11 cellular contexts compared by ENCODE assay signal in the genomic region with DNA sequence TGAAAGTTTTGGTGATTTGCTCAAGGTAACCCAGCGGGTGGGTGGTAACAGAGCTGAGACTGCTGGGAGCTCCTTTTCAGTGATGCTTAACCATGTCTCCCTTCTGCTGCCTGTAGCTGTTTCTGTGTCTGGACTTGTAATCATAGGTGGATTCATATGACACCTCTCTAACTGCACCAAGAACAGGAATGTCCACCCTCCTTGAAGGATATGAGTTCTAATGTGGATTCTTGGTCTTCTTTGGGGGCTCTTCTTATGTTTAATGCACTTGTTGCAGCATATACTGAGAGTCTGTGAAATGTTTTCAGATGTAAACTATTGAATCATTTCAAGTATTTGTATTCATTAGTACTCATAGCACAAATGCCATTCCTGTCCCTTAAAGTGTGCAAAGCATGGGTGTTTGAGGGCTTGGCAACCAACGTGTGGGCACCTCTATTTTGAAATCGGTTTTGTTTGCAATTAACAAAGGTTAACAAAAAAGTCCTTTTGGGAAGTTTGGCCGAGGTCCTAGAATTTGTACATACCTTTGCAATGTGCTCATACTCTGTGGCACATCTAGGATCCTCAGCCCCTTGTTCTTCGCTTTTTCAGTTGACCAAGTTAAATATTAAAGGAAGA.
DNase-seq lines count a peak whose midpoint lies in the region; ATAC-seq and TF ChIP-seq lines count a peak whose summit lies in the region.
"Had no signal": no experiment of that assay in that cellular context is flagged by ENCODE, and none has a peak within 500 bp of the region (broad histone marks: within the 10 kb centered on the region; RNA-seq: fewer than 3 reads in every experiment).

No MANE protein-coding gene starts in this region.

- ATAC-seq in SK-N-SH treated with all-trans-retinoic acid at 6 μM for 48 hours = peak; percentile 82
- ATAC-seq in HG02610 (IDR thresholded peaks at IDR 0.05; ENCODE audit: unreplicated experiment) = no peak
- no peak for ATAC-seq in HG03432 (IDR thresholded peaks at IDR 0.05; ENCODE audit: unreplicated experiment)

- DNase-seq in HCEC 1CT (peak; percentile 16), fibroblast of peridontal ligament (ENCODE audit: extremely low read depth) (peak; percentile 53), progenitor cell of endocrine pancreas (ENCODE audit: low spot score, unreplicated experiment) (no peak), NOMO-1 treated with DMSO at 0.1 percent for 48 hours (lab: John Stamatoyannopoulos, UW; ENCODE audit: unreplicated experiment) (no peak), NCI-H1048 (lab: John Stamatoyannopoulos, UW) (no peak)
- DNase-seq: activated CD4-positive, alpha-beta T cell treated with anti-CD3 and anti-CD28 coated beads, Interleukin-2, amount 50 U/mL, for 48 hours; NCI-H69 had no signal

- peaks cover 37% of the 10 kb centered on the region for H3K4me1 Mint-ChIP-seq in progenitor cell of endocrine pancreas (ENCODE audit: low read depth)
- H3K4me1 Mint-ChIP-seq: activated naive CD4-positive, alpha-beta T cell treated with anti-CD3 and anti-CD28 coated beads, Interleukin-2, amount 50 U/mL, for 24 hours had no signal

- H3K9me3 Mint-ChIP-seq in progenitor cell of endocrine pancreas (ENCODE audit: low read depth) = peaks cover 6% of the 10 kb centered on the region
- H3K9me3 Mint-ChIP-seq: activated naive CD4-positive, alpha-beta T cell treated with anti-CD3 and anti-CD28 coated beads, Interleukin-2, amount 50 U/mL, for 24 hours had no signal

- no peak for TF ChIP-seq CTCF in progenitor cell of endocrine pancreas (IDR thresholded peaks at IDR 0.05; ENCODE audit: unreplicated experiment)

- peak overlapping the region; percentile 84 for H3K27ac Mint-ChIP-seq in progenitor cell of endocrine pancreas
- H3K27ac Mint-ChIP-seq: activated naive CD4-positive, alpha-beta T cell treated with anti-CD3 and anti-CD28 coated beads, Interleukin-2, amount 50 U/mL, for 24 hours had no signal

- peaks cover 15% of the 10 kb centered on the region for H3K36me3 Mint-ChIP-seq in progenitor cell of endocrine pancreas (ENCODE audit: insufficient read depth)
- H3K36me3 Mint-ChIP-seq: activated naive CD4-positive, alpha-beta T cell treated with anti-CD3 and anti-CD28 coated beads, Interleukin-2, amount 50 U/mL, for 24 hours had no signal

- H3K4me3 Mint-ChIP-seq in progenitor cell of endocrine pancreas (ENCODE audit: low read depth) = no peak overlapping the region
- H3K4me3 Mint-ChIP-seq: activated naive CD4-positive, alpha-beta T cell treated with anti-CD3 and anti-CD28 coated beads, Interleukin-2, amount 50 U/mL, for 24 hours had no signal

- no peaks in the 10 kb centered on the region for H3K27me3 Mint-ChIP-seq in progenitor cell of endocrine pancreas
- H3K27me3 Mint-ChIP-seq: activated naive CD4-positive, alpha-beta T cell treated with anti-CD3 and anti-CD28 coated beads, Interleukin-2, amount 50 U/mL, for 24 hours had no signal

TF ChIP-seq in SK-N-SH treated with all-trans-retinoic acid at 6 μM for 48 hours, 23 proteins besides CTCF, POLR2A, EP300 and RAD21 (continues in another document):
- no peak for TF ChIP-seq ZFP3 (CRISPR knock-in tag; IDR thresholded peaks at IDR 0.05)
- TF ChIP-seq ISL1 (CRISPR knock-in tag; IDR thresholded peaks at IDR 0.05) = no peak
- TF ChIP-seq, protein P1, sequence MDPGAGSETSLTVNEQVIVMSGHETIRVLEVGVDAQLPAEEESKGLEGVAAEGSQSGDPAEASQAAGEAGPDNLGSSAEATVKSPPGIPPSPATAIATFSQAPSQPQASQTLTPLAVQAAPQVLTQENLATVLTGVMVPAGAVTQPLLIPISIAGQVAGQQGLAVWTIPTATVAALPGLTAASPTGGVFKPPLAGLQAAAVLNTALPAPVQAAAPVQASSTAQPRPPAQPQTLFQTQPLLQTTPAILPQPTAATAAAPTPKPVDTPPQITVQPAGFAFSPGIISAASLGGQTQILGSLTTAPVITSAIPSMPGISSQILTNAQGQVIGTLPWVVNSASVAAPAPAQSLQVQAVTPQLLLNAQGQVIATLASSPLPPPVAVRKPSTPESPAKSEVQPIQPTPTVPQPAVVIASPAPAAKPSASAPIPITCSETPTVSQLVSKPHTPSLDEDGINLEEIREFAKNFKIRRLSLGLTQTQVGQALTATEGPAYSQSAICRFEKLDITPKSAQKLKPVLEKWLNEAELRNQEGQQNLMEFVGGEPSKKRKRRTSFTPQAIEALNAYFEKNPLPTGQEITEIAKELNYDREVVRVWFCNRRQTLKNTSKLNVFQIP (CRISPR knock-in tag; IDR thresholded peaks at IDR 0.05; ENCODE audit: borderline replicate concordance, low read depth) = no peak
- no peak for TF ChIP-seq OSR1 (CRISPR knock-in tag; IDR thresholded peaks at IDR 0.05)
- TF ChIP-seq, protein P2, sequence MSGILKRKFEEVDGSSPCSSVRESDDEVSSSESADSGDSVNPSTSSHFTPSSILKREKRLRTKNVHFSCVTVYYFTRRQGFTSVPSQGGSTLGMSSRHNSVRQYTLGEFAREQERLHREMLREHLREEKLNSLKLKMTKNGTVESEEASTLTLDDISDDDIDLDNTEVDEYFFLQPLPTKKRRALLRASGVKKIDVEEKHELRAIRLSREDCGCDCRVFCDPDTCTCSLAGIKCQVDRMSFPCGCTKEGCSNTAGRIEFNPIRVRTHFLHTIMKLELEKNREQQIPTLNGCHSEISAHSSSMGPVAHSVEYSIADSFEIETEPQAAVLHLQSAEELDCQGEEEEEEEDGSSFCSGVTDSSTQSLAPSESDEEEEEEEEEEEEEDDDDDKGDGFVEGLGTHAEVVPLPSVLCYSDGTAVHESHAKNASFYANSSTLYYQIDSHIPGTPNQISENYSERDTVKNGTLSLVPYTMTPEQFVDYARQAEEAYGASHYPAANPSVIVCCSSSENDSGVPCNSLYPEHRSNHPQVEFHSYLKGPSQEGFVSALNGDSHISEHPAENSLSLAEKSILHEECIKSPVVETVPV (CRISPR knock-in tag; IDR thresholded peaks at IDR 0.05) = no peak
- no peak for TF ChIP-seq ZNF8 (CRISPR knock-in tag; IDR thresholded peaks at IDR 0.05)
- TF ChIP-seq ZNF565 (CRISPR knock-in tag; conservative IDR thresholded peaks at IDR 0.05; ENCODE audit: low read depth) = no peak
- TF ChIP-seq TCF4 (CRISPR knock-in tag; IDR thresholded peaks at IDR 0.05; ENCODE audit: borderline replicate concordance) = no peak
- TF ChIP-seq, protein P3, sequence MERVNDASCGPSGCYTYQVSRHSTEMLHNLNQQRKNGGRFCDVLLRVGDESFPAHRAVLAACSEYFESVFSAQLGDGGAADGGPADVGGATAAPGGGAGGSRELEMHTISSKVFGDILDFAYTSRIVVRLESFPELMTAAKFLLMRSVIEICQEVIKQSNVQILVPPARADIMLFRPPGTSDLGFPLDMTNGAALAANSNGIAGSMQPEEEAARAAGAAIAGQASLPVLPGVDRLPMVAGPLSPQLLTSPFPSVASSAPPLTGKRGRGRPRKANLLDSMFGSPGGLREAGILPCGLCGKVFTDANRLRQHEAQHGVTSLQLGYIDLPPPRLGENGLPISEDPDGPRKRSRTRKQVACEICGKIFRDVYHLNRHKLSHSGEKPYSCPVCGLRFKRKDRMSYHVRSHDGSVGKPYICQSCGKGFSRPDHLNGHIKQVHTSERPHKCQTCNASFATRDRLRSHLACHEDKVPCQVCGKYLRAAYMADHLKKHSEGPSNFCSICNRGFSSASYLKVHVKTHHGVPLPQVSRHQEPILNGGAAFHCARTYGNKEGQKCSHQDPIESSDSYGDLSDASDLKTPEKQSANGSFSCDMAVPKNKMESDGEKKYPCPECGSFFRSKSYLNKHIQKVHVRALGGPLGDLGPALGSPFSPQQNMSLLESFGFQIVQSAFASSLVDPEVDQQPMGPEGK (CRISPR knock-in tag; IDR thresholded peaks at IDR 0.05; ENCODE audit: borderline replicate concordance) = no peak
- no peak for TF ChIP-seq RARB (CRISPR knock-in tag; IDR thresholded peaks at IDR 0.05)
- TF ChIP-seq, protein P4, sequence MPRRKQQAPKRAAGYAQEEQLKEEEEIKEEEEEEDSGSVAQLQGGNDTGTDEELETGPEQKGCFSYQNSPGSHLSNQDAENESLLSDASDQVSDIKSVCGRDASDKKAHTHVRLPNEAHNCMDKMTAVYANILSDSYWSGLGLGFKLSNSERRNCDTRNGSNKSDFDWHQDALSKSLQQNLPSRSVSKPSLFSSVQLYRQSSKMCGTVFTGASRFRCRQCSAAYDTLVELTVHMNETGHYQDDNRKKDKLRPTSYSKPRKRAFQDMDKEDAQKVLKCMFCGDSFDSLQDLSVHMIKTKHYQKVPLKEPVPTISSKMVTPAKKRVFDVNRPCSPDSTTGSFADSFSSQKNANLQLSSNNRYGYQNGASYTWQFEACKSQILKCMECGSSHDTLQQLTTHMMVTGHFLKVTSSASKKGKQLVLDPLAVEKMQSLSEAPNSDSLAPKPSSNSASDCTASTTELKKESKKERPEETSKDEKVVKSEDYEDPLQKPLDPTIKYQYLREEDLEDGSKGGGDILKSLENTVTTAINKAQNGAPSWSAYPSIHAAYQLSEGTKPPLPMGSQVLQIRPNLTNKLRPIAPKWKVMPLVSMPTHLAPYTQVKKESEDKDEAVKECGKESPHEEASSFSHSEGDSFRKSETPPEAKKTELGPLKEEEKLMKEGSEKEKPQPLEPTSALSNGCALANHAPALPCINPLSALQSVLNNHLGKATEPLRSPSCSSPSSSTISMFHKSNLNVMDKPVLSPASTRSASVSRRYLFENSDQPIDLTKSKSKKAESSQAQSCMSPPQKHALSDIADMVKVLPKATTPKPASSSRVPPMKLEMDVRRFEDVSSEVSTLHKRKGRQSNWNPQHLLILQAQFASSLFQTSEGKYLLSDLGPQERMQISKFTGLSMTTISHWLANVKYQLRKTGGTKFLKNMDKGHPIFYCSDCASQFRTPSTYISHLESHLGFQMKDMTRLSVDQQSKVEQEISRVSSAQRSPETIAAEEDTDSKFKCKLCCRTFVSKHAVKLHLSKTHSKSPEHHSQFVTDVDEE (CRISPR knock-in tag; IDR thresholded peaks at IDR 0.05) = no peak
- no peak for TF ChIP-seq TOX (CRISPR knock-in tag; IDR thresholded peaks at IDR 0.05; ENCODE audit: borderline replicate concordance)
- no peak for TF ChIP-seq ZNF70 (CRISPR knock-in tag; IDR thresholded peaks at IDR 0.05)
- TF ChIP-seq SNAI2 (CRISPR knock-in tag; IDR thresholded peaks at IDR 0.05) = no peak
- no peak for TF ChIP-seq ESRRG (CRISPR knock-in tag; IDR thresholded peaks at IDR 0.05)
- TF ChIP-seq BACH2 (CRISPR knock-in tag; IDR thresholded peaks at IDR 0.05; ENCODE audit: borderline replicate concordance) = no peak
- TF ChIP-seq ZC3H10 (CRISPR knock-in tag; IDR thresholded peaks at IDR 0.05) = no peak
- no peak for TF ChIP-seq ARNTL (CRISPR knock-in tag; IDR thresholded peaks at IDR 0.05; ENCODE audit: borderline replicate concordance, low read depth)

Comparison
In these comparisons a context has a peak if more than half of its experiments do, and no peak if none do; other contexts are left out.
1. DNase-seq: peak in HCEC 1CT (single experiment) and fibroblast of peridontal ligament (single experiment); none in progenitor cell of endocrine pancreas (single experiment), NOMO-1 treated with DMSO at 0.1 percent for 48 hours (single experiment) and NCI-H1048 (single experiment).